ENCODE assay signal across 9 cellular contexts in genomic region chr16:11016993-11017392, GRCh38.
A peak's percentile ranks its signal among the peaks of the same experiment; 100 is the strongest.
DNase-seq lines count a peak whose midpoint lies in the region; ATAC-seq and TF ChIP-seq lines count a peak whose summit lies in the region.
"Had no signal": no experiment of that assay in that cellular context is flagged by ENCODE, and none has a peak within 500 bp of the region (broad histone marks: within the 10 kb centered on the region; RNA-seq: fewer than 3 reads in every experiment).

No MANE protein-coding gene starts in this region.

- no peaks in the 10 kb centered on the region for H3K9me3 ChIP-seq in CD4-positive, alpha-beta memory T cell (ENCODE audit: control insufficient read depth in 1 of 2, low read length in 2 of 2)
- H3K9me3 ChIP-seq in smooth muscle cell (replicated peaks; ENCODE audit: low read depth) = no peaks in the 10 kb centered on the region

- peaks cover 40 to 42% of the 10 kb centered on the region in 2 donors for H3K36me3 Mint-ChIP-seq in CD4-positive, alpha-beta memory T cell

- no peaks in the 10 kb centered on the region for H3K27me3 Mint-ChIP-seq in CD4-positive, alpha-beta memory T cell

- no peak for TF ChIP-seq CTCF in smooth muscle cell (IDR thresholded peaks at IDR 0.05; ENCODE audit: borderline replicate concordance, insufficient read depth, poor library complexity, severe bottlenecking)

- no peaks in the 10 kb centered on the region for H4K20me1 ChIP-seq in smooth muscle cell (ENCODE audit: low read depth)

- no peak overlapping the region for H3K4me3 Mint-ChIP-seq in CD4-positive, alpha-beta memory T cell

- no peaks in the 10 kb centered on the region for H3F3A ChIP-seq in smooth muscle cell (ENCODE audit: low read depth)

- no peak overlapping the region for H3K9ac ChIP-seq in smooth muscle cell (ENCODE audit: low read depth)

- peak; percentile 11 to 25 for DNase-seq in SHP77 (lab: John Stamatoyannopoulos, UW)
- DNase-seq in SHP77 treated with DMSO at 0.1 percent for 48 hours (lab: John Stamatoyannopoulos, UW) = no peak
- DNase-seq in activated CD8-positive, alpha-beta memory T cell treated with anti-CD3 and anti-CD28 coated beads, Interleukin-2, amount 50 U/mL, for 48 hours = peak; percentile 81
- DNase-seq in left ventricle myocardium superior = peak; percentile 73
- peak; percentile 18 for DNase-seq in stromal cell of bone marrow (ENCODE audit: low read depth)
- no peak for DNase-seq in NCI-H1930 (lab: John Stamatoyannopoulos, UW)
- no peak for DNase-seq in CD4-positive, alpha-beta memory T cell
- DNase-seq in smooth muscle cell (lab: John Stamatoyannopoulos, UW; ENCODE audit: unreplicated experiment) = no peak

- H3K27me3 ChIP-seq in CD4-positive, alpha-beta memory T cell (ENCODE audit: insufficient read depth, low read length) = no peaks in the 10 kb centered on the region
- no peaks in the 10 kb centered on the region for H3K27me3 ChIP-seq in smooth muscle cell (ENCODE audit: low read depth)
- H3K27me3 ChIP-seq: cardiac muscle cell had no signal

- no peaks in the 10 kb centered on the region for H3K9me3 Mint-ChIP-seq in CD4-positive, alpha-beta memory T cell

- WGBS in smooth muscle cell (ENCODE audit: low lambda C conversion rate) = 64% methylated on average over 8 of the region's 9 CpGs

- H3K4me1 Mint-ChIP-seq in CD4-positive, alpha-beta memory T cell = no peaks in the 10 kb centered on the region

- H3K79me2 ChIP-seq in smooth muscle cell (ENCODE audit: low read depth) = no peaks in the 10 kb centered on the region

- POLR2A ChIA-PET in CD4-positive, alpha-beta memory T cell (lab: Charles Lee; ENCODE audit: partially characterized antibody) = no interaction called here

- no peak overlapping the region for H3K4me3 ChIP-seq in CD4-positive, alpha-beta memory T cell (ENCODE audit: low read length in 2 of 2)
- no peak overlapping the region for H3K4me3 ChIP-seq in smooth muscle cell
- H3K4me3 ChIP-seq: cardiac muscle cell had no signal

- no peak overlapping the region for H3K27ac ChIP-seq in CD4-positive, alpha-beta memory T cell (ENCODE audit: low read depth, low read length)
- no peak overlapping the region for H3K27ac ChIP-seq in smooth muscle cell (ENCODE audit: low read depth)
- H3K27ac ChIP-seq: cardiac muscle cell had no signal

- no peaks in the 10 kb centered on the region for H3K36me3 ChIP-seq in CD4-positive, alpha-beta memory T cell (ENCODE audit: insufficient read depth, low read length)
- H3K36me3 ChIP-seq in smooth muscle cell (ENCODE audit: low read depth) = no peaks in the 10 kb centered on the region
- H3K36me3 ChIP-seq: cardiac muscle cell had no signal

- CTCF ChIA-PET in CD4-positive, alpha-beta memory T cell (lab: Charles Lee; ENCODE audit: partially characterized antibody) = no interaction called here

- intact Hi-C loops in left ventricle myocardium superior (cut with micrococcal nuclease) = no loop called here
- intact Hi-C loops in CD4-positive, alpha-beta memory T cell (cut with micrococcal nuclease) = no loop called here

- no peak overlapping the region for H3K4me2 ChIP-seq in smooth muscle cell

- no peaks in the 10 kb centered on the region for H3K4me1 ChIP-seq in CD4-positive, alpha-beta memory T cell (ENCODE audit: insufficient read depth, low read length)
- H3K4me1 ChIP-seq in smooth muscle cell (ENCODE audit: low read depth) = no peaks in the 10 kb centered on the region

- H2AFZ ChIP-seq in smooth muscle cell (ENCODE audit: low read depth) = no peak overlapping the region

- ATAC-seq in left ventricle myocardium superior = peak; percentile 71

- no peak overlapping the region for H3K27ac Mint-ChIP-seq in CD4-positive, alpha-beta memory T cell

Comparison
In these comparisons a context has a peak if more than half of its experiments do, and no peak if none do; other contexts are left out.
1. DNase-seq: peak in SHP77 (2 of 2), activated CD8-positive, alpha-beta memory T cell treated with anti-CD3 and anti-CD28 coated beads, Interleukin-2, amount 50 U/mL, for 48 hours (single experiment), left ventricle myocardium superior (single experiment) and stromal cell of bone marrow (single experiment); none in SHP77 treated with DMSO at 0.1 percent for 48 hours (single experiment), NCI-H1930 (0 of 2), CD4-positive, alpha-beta memory T cell (0 of 5) and smooth muscle cell (single experiment).